ENCODE assay signal across 14 cellular contexts in genomic region chr6:16739329-16739801, GRCh38. TPM values are rescaled to one million over a fixed set of nuclear protein-coding genes. Genes with fewer than 3 reads are reported as not detected.
DNase-seq lines count a peak whose midpoint lies in the region; ATAC-seq, FAIRE-seq and TF ChIP-seq lines count a peak whose summit lies in the region.
"Had no signal": no experiment of that assay in that cellular context is flagged by ENCODE, and none has a peak within 500 bp of the region (broad histone marks: within the 10 kb centered on the region; RNA-seq: fewer than 3 reads in every experiment).

No MANE protein-coding gene starts in this region.

- peak; percentile 34 for DNase-seq in DMS 273 (lab: John Stamatoyannopoulos, UW; ENCODE audit: unreplicated experiment)
- no peak for DNase-seq in DMS 273 treated with DMSO at 0.1 percent for 48 hours (lab: John Stamatoyannopoulos, UW)
- peak; percentile 84 for DNase-seq in mammary epithelial cell
- peak; percentile 29 for DNase-seq in HepG2 (ENCODE audit: low spot score)
- no peak for DNase-seq in type B pancreatic cell (ENCODE audit: extremely low spot score, unreplicated experiment)
- DNase-seq in HPDE6-E6E7 (ENCODE audit: extremely low spot score), result no peak
- no peak for DNase-seq in stimulated activated CD4-positive, alpha-beta T cell treated with anti-CD3 and anti-CD28 coated beads, Interleukin-4, amount 100 ng/mL, for 1 hour
- DNase-seq: activated effector memory CD4-positive, alpha-beta T cell treated with Interleukin-2 at 50 U/mL for 16 hours; effector memory CD4-positive, alpha-beta T cell; Kasumi-1 had no signal

- TF ChIP-seq CTCF in mammary epithelial cell (conservative IDR thresholded peaks at IDR 0.05 in 1 of 2, IDR thresholded peaks at IDR 0.05 in 1 of 2; ENCODE audit: extremely low read depth in 1 of 2, insufficient read depth in 1 of 2, low read depth in 1 of 2, low read length in 2 of 2) (peak; percentile 33 to 58), HepG2 (CRISPR knock-in tag; IDR thresholded peaks at IDR 0.05) (peak; percentile 28; the same call in 1 of the 2 replicates), type B pancreatic cell (conservative IDR thresholded peaks at IDR 0.05) (no peak)

- CTCF ChIA-PET in mammary epithelial cell (lab: Charles Lee; ENCODE audit: low non-redundant PET), result interaction anchor here (0.7 kb wide), 2 partner anchors 143 to 347 kb away, joined by 3 read pairs; no protein-coding TSS in a partner anchor
- CTCF ChIA-PET in HepG2 (lab: Yijun Ruan, JAX; ENCODE audit: low intra/inter-chr PET ratio, low total read pairs), result no interaction called here

- H3K4me3 Mint-ChIP-seq in type B pancreatic cell, result no peak overlapping the region

- H3K27me3 Mint-ChIP-seq in type B pancreatic cell, result no peaks in the 10 kb centered on the region

- FAIRE-seq in HepG2 (lab: Jason Lieb, UNC), result no peak
- FAIRE-seq: GM19239 had no signal

- ATAC-seq in HepG2, result peak; percentile 34; the same call in 2 of the 3 replicates
- ATAC-seq in HG02798 (IDR thresholded peaks at IDR 0.05; ENCODE audit: poor library complexity, unreplicated experiment), result no peak

- H3K4me2 ChIP-seq in mammary epithelial cell (ENCODE audit: insufficient read depth, low read depth, low read length) (peak overlapping the region; percentile 41), HepG2 (ENCODE audit: low read depth, low read length) (no peak overlapping the region)

- peak overlapping the region; percentile 19 for H3K27ac ChIP-seq in mammary epithelial cell (ENCODE audit: insufficient read depth, low read depth, low read length)
- H3K27ac ChIP-seq in HepG2 (ENCODE audit: extremely low read length, insufficient read depth, low read length), result no peak overlapping the region
- H3K27ac ChIP-seq: 22Rv1 had no signal

- peaks cover 55% of the 10 kb centered on the region for H3K4me1 ChIP-seq in mammary epithelial cell (ENCODE audit: insufficient read depth, low read length)
- H3K4me1 ChIP-seq in HepG2 (ENCODE audit: insufficient read depth, low read length), result peaks cover 62% of the 10 kb centered on the region

- TF ChIP-seq EP300 in HepG2 (IDR thresholded peaks at IDR 0.05; ENCODE audit: low read depth in 2 of 2, low read length in 2 of 2) (no peak), HepG2 (CRISPR knock-in tag; IDR thresholded peaks at IDR 0.05; ENCODE audit: borderline replicate concordance) (no peak)

- TF ChIP-seq RAD21 in HepG2 (CRISPR knock-in tag; IDR thresholded peaks at IDR 0.05), result no peak

- H3K9me3 Mint-ChIP-seq in type B pancreatic cell, result peaks cover 5% of the 10 kb centered on the region

- H4K20me1 ChIP-seq in mammary epithelial cell (ENCODE audit: insufficient read depth, low read length) (no peaks in the 10 kb centered on the region), HepG2 (ENCODE audit: insufficient read depth, low read length) (peaks cover 6% of the 10 kb centered on the region; the same call in 1 of the 2 replicates)

- POLR2A ChIA-PET in HepG2 (lab: Yijun Ruan, JAX), result interaction anchor here (0.7 to 3.3 kb wide), 7 partner anchors 8 to 119 kb away, joined by 3 to 11 read pairs (median 5); partner anchors contain the start of gene ATXN1

- no peak for TF ChIP-seq POLR2A in HepG2 (IDR thresholded peaks at IDR 0.05; ENCODE audit: insufficient read depth in 1 of 2, low read depth in 2 of 2, low read length in 2 of 2)

- H3K9me3 ChIP-seq in mammary epithelial cell (replicated peaks; ENCODE audit: insufficient read depth, low read length) (no peaks in the 10 kb centered on the region), HepG2 (ENCODE audit: low read length) (no peaks in the 10 kb centered on the region)

- H3K27ac Mint-ChIP-seq in type B pancreatic cell, result peak overlapping the region; percentile 4

- no peaks in the 10 kb centered on the region for H3K36me3 ChIP-seq in mammary epithelial cell (ENCODE audit: insufficient read depth, low read length)
- H3K36me3 ChIP-seq in HepG2 (replicated peaks in 1 of 2; ENCODE audit: control insufficient read depth in 1 of 2, insufficient read depth in 2 of 2, low read length in 2 of 2), result peaks cover 11 to 50% of the 10 kb centered on the region in 2 experiments

- WGBS in mammary epithelial cell (ENCODE audit: low coverage, missing lambda C conversion rate), result 15% methylated on average over 7 of the region's 7 CpGs
- 96% methylated on average over 7 of the region's 7 CpGs for WGBS in HepG2 (ENCODE audit: low lambda C conversion rate)

- H3K27me3 ChIP-seq in mammary epithelial cell (ENCODE audit: insufficient read depth, low read length), result no peaks in the 10 kb centered on the region
- no peaks in the 10 kb centered on the region for H3K27me3 ChIP-seq in HepG2 (ENCODE audit: control insufficient read depth in 1 of 2, insufficient read depth in 2 of 2, low read length in 2 of 2)

- in situ Hi-C loops in mammary epithelial cell (cut with MboI; ENCODE audit: low sequenced_read_pairs in 2 of 2) (no loop called here), HepG2 (cut with HindIII; ENCODE audit: extremely low pct_ligation_motif_present, low pct_unique_long_range_greater_than_20kb) (no loop called here)

- peaks cover 16% of the 10 kb centered on the region for H3K79me2 ChIP-seq in mammary epithelial cell (ENCODE audit: insufficient read depth, low read length)
- peaks cover 65% of the 10 kb centered on the region for H3K79me2 ChIP-seq in HepG2 (ENCODE audit: insufficient read depth, low read length)

- peaks cover 40% of the 10 kb centered on the region for H3K36me3 Mint-ChIP-seq in type B pancreatic cell

- peaks cover 51% of the 10 kb centered on the region for H3K4me1 Mint-ChIP-seq in type B pancreatic cell (ENCODE audit: unreplicated experiment)

- dilution Hi-C loops in mammary epithelial cell (cut with HindIII; ENCODE audit: low sequenced_read_pairs), result no loop called here

- H3K9ac ChIP-seq in mammary epithelial cell (ENCODE audit: insufficient read depth, low read length) (no peak overlapping the region), HepG2 (ENCODE audit: insufficient read depth, low read depth, low read length) (no peak overlapping the region)

- intact Hi-C loops in mammary epithelial cell (cut with micrococcal nuclease) (loop anchor here (1.0 kb wide), 3 partner anchors 23 to 262 kb away; no protein-coding TSS in a partner anchor), HepG2 (cut with micrococcal nuclease; ENCODE audit: unreplicated experiment) (no loop called here)

- H3K4me3 ChIP-seq in mammary epithelial cell (replicated peaks in 1 of 3; ENCODE audit: insufficient read depth in 1 of 3, low read depth in 2 of 3, low read length in 3 of 3), result peak overlapping the region in 1 of 3 experiments; percentile 18
- H3K4me3 ChIP-seq in HepG2 (replicated peaks in 1 of 3; ENCODE audit: insufficient read depth in 1 of 3, low read depth in 2 of 3, low read length in 3 of 3), result no peak overlapping the region
- H3K4me3 ChIP-seq: lung had no signal

- H2AFZ ChIP-seq in mammary epithelial cell (ENCODE audit: low read depth, low read length) (peak overlapping the region; percentile 41), HepG2 (ENCODE audit: low read length) (no peak overlapping the region)

- no TSS peak for BruUV-seq in mammary epithelial cell (replicated peaks; lab: Mats Ljungman, UMichigan)
- BruUV-seq in HepG2 (replicated peaks; lab: Mats Ljungman, UMichigan), result no TSS peak

TF ChIP-seq in HepG2, 621 proteins besides CTCF, POLR2A, EP300 and RAD21:
- TF ChIP-seq ZKSCAN1 (IDR thresholded peaks at IDR 0.05; ENCODE audit: low read length) (no peak), MED8 (CRISPR knock-in tag; IDR thresholded peaks at IDR 0.05; ENCODE audit: insufficient replicate concordance) (peak; percentile 29)

RNA-seq across cellular contexts. Expression of gene ATXN1, which starts 21.9 kb away (rescaled TPM):
- total RNA-seq in mammary epithelial cell (10 to 100 TPM; 18.5 to 34.3 TPM), HepG2 (2016; rRNA removed; fragmentation: Illumina TruSeq; extraction: Trizol) (16.3 and 20.7 TPM in 2 replicates), type B pancreatic cell (ENCODE audit: low replicate concordance) (33.7 and 35.1 TPM in 2 replicates)
- polyA plus RNA-seq in mammary epithelial cell (7.1 TPM), HepG2 (2011; rRNA removed) (39.5 and 40.2 TPM in 2 replicates)
- polyA minus RNA-seq in mammary epithelial cell, result 11.3 TPM
- 21.4 and 22.2 TPM in 2 replicates for total RNA-seq in HepG2 (2016; cell fraction: cytosol; rRNA removed; fragmentation: Illumina TruSeq; extraction: Trizol; ENCODE audit: low read depth)
- total RNA-seq in HepG2 (2016; cell fraction: insoluble cytoplasmic fraction; rRNA removed; fragmentation: Illumina TruSeq; extraction: Trizol), result 15.7 and 19.7 TPM in 2 replicates
- 19.8 and 25.4 TPM in 2 replicates for total RNA-seq in HepG2 (2016; cell fraction: membrane; rRNA removed; fragmentation: Illumina TruSeq; extraction: Trizol)
- 49.6 and 54.8 TPM in 2 replicates for total RNA-seq in HepG2 (2016; cell fraction: nucleus; rRNA removed; fragmentation: Illumina TruSeq; extraction: Trizol)
- polyA plus RNA-seq in HepG2 (2011; cell fraction: cytosol; rRNA removed), result 18.2 and 19.6 TPM in 2 replicates
- polyA plus RNA-seq in HepG2 (2011; cell fraction: nucleus; rRNA removed), result 69.8 and 87.7 TPM in 2 replicates
- 20.4 and 28.6 TPM in 2 replicates for polyA plus RNA-seq in HepG2 (2012)
- 2.6 and 3.3 TPM in 2 replicates for polyA plus RNA-seq in HepG2 (2016; cell fraction: cytosol; fragmentation: Illumina TruSeq; extraction: Trizol; ENCODE audit: low read depth)
- 12.1 and 12.2 TPM in 2 replicates for polyA plus RNA-seq in HepG2 (2016; cell fraction: insoluble cytoplasmic fraction; fragmentation: Illumina TruSeq; extraction: Trizol; ENCODE audit: low read depth)
- 4.0 and 4.1 TPM in 2 replicates for polyA plus RNA-seq in HepG2 (2016; cell fraction: membrane; fragmentation: Illumina TruSeq; extraction: Trizol; ENCODE audit: low read depth)
- polyA plus RNA-seq in HepG2 (2016; cell fraction: nucleus; fragmentation: Illumina TruSeq; extraction: Trizol; ENCODE audit: insufficient read depth, low read depth), result 18.8 TPM in 2 replicates
- polyA minus RNA-seq in HepG2 (2011; rRNA and poly(A)+ RNA removed; ENCODE audit: low replicate concordance), result 13.4 and 120 TPM in 2 replicates
- polyA minus RNA-seq in HepG2 (2011; cell fraction: cytosol; rRNA and poly(A)+ RNA removed), result 36.1 and 49.7 TPM in 2 replicates
- 200 and 217 TPM in 2 replicates for polyA minus RNA-seq in HepG2 (2011; cell fraction: nucleus; rRNA and poly(A)+ RNA removed)

Comparison
In these comparisons a context has a peak if more than half of its experiments do, and no peak if none do; other contexts are left out.
1. DNase-seq: peak in DMS 273 (single experiment), mammary epithelial cell (single experiment) and HepG2 (single experiment); none in DMS 273 treated with DMSO at 0.1 percent for 48 hours (single experiment), type B pancreatic cell (single experiment), HPDE6-E6E7 (single experiment) and stimulated activated CD4-positive, alpha-beta T cell treated with anti-CD3 and anti-CD28 coated beads, Interleukin-4, amount 100 ng/mL, for 1 hour (single experiment).